19 cellular contexts compared by ENCODE assay signal in genomic region chr2:69087912-69088240, GRCh38.
DNase-seq lines count a peak whose midpoint lies in the region; ATAC-seq, FAIRE-seq and TF ChIP-seq lines count a peak whose summit lies in the region.
"Had no signal": no experiment of that assay in that cellular context is flagged by ENCODE, and none has a peak within 500 bp of the region (broad histone marks: within the 10 kb centered on the region; RNA-seq: fewer than 3 reads in every experiment).

No MANE protein-coding gene starts in this region.

- no peaks in the 10 kb centered on the region for H3K36me3 Mint-ChIP-seq in CD14-positive monocyte
- H3K36me3 Mint-ChIP-seq: naive B cell had no signal

- H3K4me2 ChIP-seq in osteoblast (ENCODE audit: insufficient read depth, low read length), result peak overlapping the region; percentile 11

- H3K27ac ChIP-seq in osteoblast (ENCODE audit: low read depth, low read length), result peak overlapping the region; percentile 29
- H3K27ac ChIP-seq: psoas muscle, SJCRH30 had no signal

- H3K4me1 Mint-ChIP-seq in CD14-positive monocyte, result peaks cover 30% of the 10 kb centered on the region
- H3K4me1 Mint-ChIP-seq: naive B cell had no signal

- no peak overlapping the region for H3K27ac Mint-ChIP-seq in CD14-positive monocyte

- H3K4me3 ChIP-seq in AG10803 (ENCODE audit: low read length) (no peak overlapping the region), fibroblast of pulmonary artery (replicated peaks; ENCODE audit: low read depth, low read length) (no peak overlapping the region), osteoblast (ENCODE audit: insufficient read depth, low read length) (no peak overlapping the region)
- H3K4me3 ChIP-seq: adrenal gland, GM12878, lung, psoas muscle, SJCRH30 had no signal

- H3K27me3 Mint-ChIP-seq in CD14-positive monocyte (ENCODE audit: low read depth in 3 of 3), result peaks cover 0 to 5% (median 2%) of the 10 kb centered on the region in 3 donors

- DNase-seq in AG10803 (ENCODE audit: low read depth) (peak; percentile 93), RPMI7951 (ENCODE audit: low read depth) (peak; percentile 69), fibroblast of pulmonary artery (ENCODE audit: low read depth) (peak; percentile 31), osteoblast (ENCODE audit: insufficient read length, low spot score, missing footprints) (no peak), NCI-H526 treated with DMSO at 0.1 percent for 48 hours (lab: John Stamatoyannopoulos, UW) (no peak), GM12892 (ENCODE audit: insufficient read length) (no peak), CD14-positive monocyte (ENCODE audit: low spot score) (no peak)
- DNase-seq: activated effector memory CD4-positive, alpha-beta T cell treated with Interleukin-2 at 50 U/mL for 16 hours; adrenal gland; Caco-2; naive B cell; NCI-H1694 treated with DMSO at 0.1 percent for 48 hours; psoas muscle; SJCRH30; stimulated activated naive CD4-positive, alpha-beta T cell treated with Interleukin-2 at 50 U/mL for 16 hours; T1000 had no signal

- H3K9me3 ChIP-seq in osteoblast (ENCODE audit: low read depth, low read length), result no peaks in the 10 kb centered on the region
- H3K9me3 ChIP-seq: adrenal gland, Caco-2, psoas muscle, SJCRH30 had no signal

- no peaks in the 10 kb centered on the region for H3K79me2 ChIP-seq in osteoblast (ENCODE audit: insufficient read depth, low read length)

- no peaks in the 10 kb centered on the region for H4K20me1 ChIP-seq in osteoblast (ENCODE audit: insufficient read depth, low read length)

- no peaks in the 10 kb centered on the region for H3K27me3 ChIP-seq in osteoblast (ENCODE audit: insufficient read depth, low read length)
- H3K27me3 ChIP-seq: adrenal gland, SJCRH30 had no signal

- FAIRE-seq in GM12892 (lab: Jason Lieb, UNC), result no peak
- FAIRE-seq: GM12878 had no signal

- H3K9me3 Mint-ChIP-seq in CD14-positive monocyte, result peaks cover 0 to 5% (median 0%) of the 10 kb centered on the region in 7 donors
- H3K9me3 Mint-ChIP-seq: naive B cell had no signal

- TF ChIP-seq POLR2A in GM12892 (IDR thresholded peaks at IDR 0.05; ENCODE audit: low read depth, low read length), result no peak

- intact Hi-C loops in CD14-positive monocyte (cut with micrococcal nuclease), result no loop called here

- peaks cover 17% of the 10 kb centered on the region for H3K36me3 ChIP-seq in osteoblast (ENCODE audit: insufficient read depth, low read length)

- no peak overlapping the region for H2AFZ ChIP-seq in osteoblast (ENCODE audit: low read length)

- no peak overlapping the region for H3K4me3 Mint-ChIP-seq in CD14-positive monocyte
- H3K4me3 Mint-ChIP-seq: naive B cell had no signal

- TF ChIP-seq CTCF in AG10803 (conservative IDR thresholded peaks at IDR 0.05; ENCODE audit: low read length) (no peak), fibroblast of pulmonary artery (IDR thresholded peaks at IDR 0.05; ENCODE audit: low read length, missing control alignments) (no peak), osteoblast (IDR thresholded peaks at IDR 0.05; ENCODE audit: extremely low read depth, low read depth, low read length) (no peak), CD14-positive monocyte (IDR thresholded peaks at IDR 0.05) (no peak)

- ATAC-seq in esophagus mucosa, result no peak
- ATAC-seq: GM12878 had no signal

- H3K4me1 ChIP-seq in osteoblast (ENCODE audit: insufficient read depth, low read length), result peaks cover 27% of the 10 kb centered on the region
- H3K4me1 ChIP-seq: Caco-2, SJCRH30 had no signal

Comparison
In these comparisons a context has a peak if more than half of its experiments do, and no peak if none do; other contexts are left out.
1. DNase-seq: peak in AG10803 (single experiment), RPMI7951 (single experiment) and fibroblast of pulmonary artery (single experiment); none in osteoblast (single experiment), NCI-H526 treated with DMSO at 0.1 percent for 48 hours (single experiment), GM12892 (single experiment) and CD14-positive monocyte (single experiment).